ENCODE assay signal across 9 cellular contexts in the genomic region with DNA sequence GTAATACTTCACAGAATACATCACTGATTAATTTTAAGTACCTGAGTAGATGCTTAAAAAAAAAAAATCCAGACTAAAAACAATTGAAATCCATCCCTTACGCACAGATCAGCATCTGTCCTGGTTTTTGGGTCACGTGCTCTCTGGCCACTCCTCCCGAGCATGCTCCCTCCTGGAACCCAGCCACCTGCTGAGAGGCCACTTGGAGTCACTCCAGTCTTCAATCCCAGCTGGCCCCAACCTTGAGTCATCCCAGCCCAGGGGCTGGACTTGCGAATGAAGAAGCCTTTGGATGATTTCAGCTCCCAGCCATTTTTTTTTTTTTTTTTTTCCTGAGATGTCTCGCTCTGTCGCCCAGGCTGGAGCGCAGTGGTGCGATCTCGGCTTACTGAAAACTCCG. TPM values are rescaled to one million over a fixed set of nuclear protein-coding genes. Genes with fewer than 3 reads are reported as not detected.
DNase-seq lines count a peak whose midpoint lies in the region; ATAC-seq and TF ChIP-seq lines count a peak whose summit lies in the region.
"Had no signal": no experiment of that assay in that cellular context is flagged by ENCODE, and none has a peak within 500 bp of the region (broad histone marks: within the 10 kb centered on the region; RNA-seq: fewer than 3 reads in every experiment).

No MANE protein-coding gene starts in this region.

- H3K27me3 ChIP-seq in WERI-Rb-1 (ENCODE audit: insufficient read depth, low read depth, severe bottlenecking) (no peaks in the 10 kb centered on the region), MM.1S (replicated peaks; ENCODE audit: insufficient read depth, low read length) (no peaks in the 10 kb centered on the region)
- H3K27me3 ChIP-seq: SJSA1 had no signal

- no peak overlapping the region for H3K27ac Mint-ChIP-seq in activated naive CD8-positive, alpha-beta T cell treated with anti-CD3 and anti-CD28 coated beads for 36 hours

- no peaks in the 10 kb centered on the region for H3K36me3 Mint-ChIP-seq in activated naive CD8-positive, alpha-beta T cell treated with anti-CD3 and anti-CD28 coated beads for 36 hours

- H2AFZ ChIP-seq in MM.1S (ENCODE audit: low read length): no peak overlapping the region

- no peaks in the 10 kb centered on the region for H3K9me3 Mint-ChIP-seq in activated naive CD8-positive, alpha-beta T cell treated with anti-CD3 and anti-CD28 coated beads for 36 hours

- H3K9ac ChIP-seq in MM.1S (ENCODE audit: low read length): no peak overlapping the region

- H3K4me1 ChIP-seq in MM.1S (ENCODE audit: low read length): no peaks in the 10 kb centered on the region
- H3K4me1 ChIP-seq: SJSA1 had no signal

- no peak overlapping the region for H3K4me3 Mint-ChIP-seq in activated naive CD8-positive, alpha-beta T cell treated with anti-CD3 and anti-CD28 coated beads for 36 hours

- no peaks in the 10 kb centered on the region for H3K9me2 ChIP-seq in MM.1S (replicated peaks; ENCODE audit: insufficient read depth, low read length)

- H4K20me1 ChIP-seq in MM.1S (ENCODE audit: insufficient read depth, low read length): no peaks in the 10 kb centered on the region

- no peaks in the 10 kb centered on the region for H3K27me3 Mint-ChIP-seq in activated naive CD8-positive, alpha-beta T cell treated with anti-CD3 and anti-CD28 coated beads for 36 hours

- no peaks in the 10 kb centered on the region for H3K9me3 ChIP-seq in WERI-Rb-1 (ENCODE audit: severe bottlenecking)
- no peaks in the 10 kb centered on the region for H3K9me3 ChIP-seq in MM.1S (replicated peaks; ENCODE audit: insufficient read depth, low read length)
- H3K9me3 ChIP-seq: SJSA1 had no signal

- no peak for ATAC-seq in HG02885 (IDR thresholded peaks at IDR 0.05; ENCODE audit: poor library complexity, unreplicated experiment)

- TF ChIP-seq CTCF in WERI-Rb-1 (IDR thresholded peaks at IDR 0.05; ENCODE audit: low read depth, low read length): no peak
- TF ChIP-seq CTCF in MM.1S (IDR thresholded peaks at IDR 0.05; ENCODE audit: low read length): no peak

- H3F3A ChIP-seq in MM.1S (ENCODE audit: insufficient read depth, low read length): no peaks in the 10 kb centered on the region

- DNase-seq in HCEC 1CT (peak; percentile 96), WERI-Rb-1 (peak; percentile 46), hepatic stellate cell (ENCODE audit: low spot score) (peak; percentile 79), stromal cell of bone marrow (ENCODE audit: low read depth) (peak; percentile 92), MM.1S (no peak), GDM1 (lab: John Stamatoyannopoulos, UW) (no peak)
- no peak for DNase-seq in activated naive CD8-positive, alpha-beta T cell treated with anti-CD3 and anti-CD28 coated beads for 36 hours

- H3K4me3 ChIP-seq in WERI-Rb-1 (ENCODE audit: low read depth, low read length): no peak overlapping the region
- H3K4me3 ChIP-seq in MM.1S (ENCODE audit: low read length): no peak overlapping the region
- H3K4me3 ChIP-seq: SJSA1 had no signal

- H3K4me1 Mint-ChIP-seq in activated naive CD8-positive, alpha-beta T cell treated with anti-CD3 and anti-CD28 coated beads for 36 hours: no peaks in the 10 kb centered on the region

- H3K79me2 ChIP-seq in MM.1S (ENCODE audit: low read length): no peaks in the 10 kb centered on the region

- no peaks in the 10 kb centered on the region for H3K36me3 ChIP-seq in WERI-Rb-1
- no peaks in the 10 kb centered on the region for H3K36me3 ChIP-seq in MM.1S (replicated peaks; ENCODE audit: insufficient read depth, low read length)
- H3K36me3 ChIP-seq: SJSA1 had no signal

- no peak overlapping the region for H3K4me2 ChIP-seq in MM.1S (ENCODE audit: low read depth, low read length)

- H3K27ac ChIP-seq in WERI-Rb-1: no peak overlapping the region
- H3K27ac ChIP-seq in MM.1S (ENCODE audit: low read length): no peak overlapping the region
- H3K27ac ChIP-seq: SJSA1 had no signal

RNA-seq across cellular contexts. Expression of gene MAP1LC3C, which starts 8.9 kb away (rescaled TPM):
- total RNA-seq in activated naive CD8-positive, alpha-beta T cell treated with anti-CD3 and anti-CD28 coated beads for 36 hours: not detected
- total RNA-seq: SJSA1 had no signal

RNA-seq across cellular contexts. Expression of gene BECN2, which starts 32.5 kb away (rescaled TPM):
- total RNA-seq in activated naive CD8-positive, alpha-beta T cell treated with anti-CD3 and anti-CD28 coated beads for 36 hours: not detected
- total RNA-seq: SJSA1 had no signal

Comparison
In these comparisons a context has a peak if more than half of its experiments do, and no peak if none do; other contexts are left out.
1. DNase-seq: peak in HCEC 1CT (single experiment), WERI-Rb-1 (single experiment), hepatic stellate cell (single experiment) and stromal cell of bone marrow (single experiment); none in MM.1S (single experiment), activated naive CD8-positive, alpha-beta T cell treated with anti-CD3 and anti-CD28 coated beads for 36 hours (single experiment) and GDM1 (single experiment).